ENCODE assay signal across 8 cellular contexts in the genomic region with DNA sequence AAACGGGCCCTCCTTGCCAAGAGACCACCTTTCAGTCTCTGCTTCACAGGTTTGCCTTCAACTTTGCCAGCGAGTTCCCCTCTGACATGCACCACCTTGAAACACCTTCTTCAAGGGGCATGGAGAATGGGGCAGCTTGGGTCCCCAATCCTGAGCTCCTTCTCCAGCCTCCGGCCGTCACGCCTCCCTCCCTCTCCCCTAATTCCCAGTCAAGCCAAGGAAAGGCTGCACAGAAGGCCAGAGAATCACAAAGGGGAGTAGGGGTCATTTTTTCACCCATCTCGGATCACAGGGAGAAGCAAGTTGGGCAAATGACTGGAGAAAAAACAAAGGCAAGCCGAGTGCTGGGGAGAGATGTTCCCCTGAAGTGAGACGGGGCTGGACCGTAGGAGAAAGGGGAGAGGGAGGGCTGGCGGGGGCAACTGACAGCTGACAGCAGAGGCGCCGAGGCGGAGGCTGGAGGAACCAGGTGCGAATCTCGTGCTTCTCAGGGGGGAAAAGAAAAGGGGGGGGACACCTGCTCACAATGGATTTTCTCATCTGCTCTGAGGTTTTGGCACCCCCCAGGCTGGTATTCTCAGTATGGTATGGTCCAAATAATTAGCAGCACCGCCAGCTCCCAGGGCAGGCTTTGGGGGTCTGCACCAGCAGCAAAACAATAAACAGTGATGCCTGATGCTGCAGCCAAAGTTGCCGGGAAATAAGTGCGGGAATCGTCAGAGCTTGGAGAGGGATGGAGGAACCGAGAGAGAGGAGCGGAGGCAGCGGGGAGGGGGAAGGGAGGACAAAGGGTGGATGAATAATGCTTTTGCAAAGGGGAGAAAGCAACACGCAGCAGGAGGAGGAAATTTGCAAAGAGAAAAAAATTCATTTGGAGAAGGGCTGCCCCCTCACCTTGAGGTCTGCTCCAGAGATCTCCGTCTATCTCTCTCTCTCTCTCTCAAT. TPM values are rescaled to one million over a fixed set of nuclear protein-coding genes. Genes with fewer than 3 reads are reported as not detected.
DNase-seq lines count a peak whose midpoint lies in the region; ATAC-seq and TF ChIP-seq lines count a peak whose summit lies in the region.

No MANE protein-coding gene starts in this region.

- no peak overlapping the region for H2AFZ ChIP-seq in ACC112 (ENCODE audit: low read length, unreplicated experiment)

- POLR2A ChIA-PET in HEK293T (lab: Yijun Ruan, JAX), result no interaction called here

- in situ Hi-C loops in astrocyte of the spinal cord (cut with HindIII; ENCODE audit: low sequenced_read_pairs) (no loop called here), transverse colon (cut with MboI; ENCODE audit: low pct_ligation_motif_present in 1 of 4, low pct_unique_long_range_greater_than_20kb in 1 of 4, low sequenced_read_pairs in 3 of 4) (loop anchor here (10.0 to 25.0 kb wide), 4 partner anchors 84 to 312 kb away; partner anchors contain the start of genes P2RX3 (in 2 of the 4), RTN4RL2 (in 2 of the 4), SSRP1 (in 2 of the 4) and UBE2L6 (in 1 of the 4))

- H3K4me1 Mint-ChIP-seq in IgD-negative memory B cell, result peaks cover 19 to 28% (median 28%) of the 10 kb centered on the region in 3 donors

- H3K36me3 Mint-ChIP-seq in IgD-negative memory B cell, result peaks cover 3% of the 10 kb centered on the region

- TF ChIP-seq POLR2A in transverse colon (IDR thresholded peaks at IDR 0.05), result no peak

- CTCF ChIA-PET in HEK293T (lab: Yijun Ruan, JAX), result interaction anchor here (0.5 to 1.8 kb wide), 5 partner anchors 8 to 122 kb away, joined by 3 to 7 read pairs (median 3); partner anchors contain the start of gene UBE2L6

- peaks cover 59% of the 10 kb centered on the region for H3K27me3 Mint-ChIP-seq in IgD-negative memory B cell

- no peaks in the 10 kb centered on the region for H3K9me3 ChIP-seq in lower lobe of right lung
- no peaks in the 10 kb centered on the region for H3K9me3 ChIP-seq in transverse colon

- H3K4me1 ChIP-seq in ACC112 (ENCODE audit: control insufficient read depth, insufficient read depth, low read length, unreplicated experiment) (peaks cover 61% of the 10 kb centered on the region), lower lobe of right lung (peaks cover 60% of the 10 kb centered on the region), transverse colon (peaks cover 10 to 57% (median 16%) of the 10 kb centered on the region in 4 donors)

- intact Hi-C loops in lower lobe of right lung (cut with DNase I) (no loop called here), transverse colon (cut with DNase I; ENCODE audit: low total_unique reads) (no loop called here)

- H3K4me3 Mint-ChIP-seq in IgD-negative memory B cell, result peak overlapping the region in 3 of 4 donors; percentile 50 to 82 (median 79)

- WGBS in transverse colon (ENCODE audit: low coverage in 1 of 2), 2 donors, result 8% methylated on average over 15 to 24 of the region's 24 CpGs

- no peaks in the 10 kb centered on the region for H3K79me2 ChIP-seq in ACC112 (ENCODE audit: control insufficient read depth, insufficient read depth, low read length, unreplicated experiment)

- H3K27ac Mint-ChIP-seq in IgD-negative memory B cell, result peak overlapping the region in 1 of 3 donors; percentile 51

- H3K4me3 ChIP-seq in ACC112 (ENCODE audit: low read depth, low read length), result peak overlapping the region; percentile 76
- peak overlapping the region; percentile 45 for H3K4me3 ChIP-seq in astrocyte of the spinal cord (ENCODE audit: low read depth, low read length)
- peak overlapping the region; percentile 54 for H3K4me3 ChIP-seq in lower lobe of right lung
- H3K4me3 ChIP-seq in transverse colon, result peak overlapping the region; percentile 1 to 46 (median 14)

- no peak for DNase-seq in astrocyte of the spinal cord (ENCODE audit: low read depth, low spot score)
- DNase-seq in lower lobe of right lung, result no peak
- no peak for DNase-seq in transverse colon
- DNase-seq in HEK293T (ENCODE audit: extremely low spot score), result no peak
- no peak for DNase-seq in SKM-1 (lab: John Stamatoyannopoulos, UW; ENCODE audit: unreplicated experiment)

- no peaks in the 10 kb centered on the region for H3K36me3 ChIP-seq in ACC112 (ENCODE audit: insufficient read depth, low read length)
- H3K36me3 ChIP-seq in lower lobe of right lung, result no peaks in the 10 kb centered on the region
- no peaks in the 10 kb centered on the region for H3K36me3 ChIP-seq in transverse colon

- H3K27me3 ChIP-seq in ACC112 (ENCODE audit: insufficient read depth, low read length), result peaks cover 5% of the 10 kb centered on the region; the same call in 1 of the 2 replicates
- peaks cover 30% of the 10 kb centered on the region for H3K27me3 ChIP-seq in lower lobe of right lung (ENCODE audit: low read depth)
- peaks cover 56% of the 10 kb centered on the region for H3K27me3 ChIP-seq in transverse colon

- ATAC-seq in lower lobe of right lung (no peak), HG03565 (IDR thresholded peaks at IDR 0.05; ENCODE audit: unreplicated experiment) (no peak)

- no peak overlapping the region for H3K27ac ChIP-seq in ACC112 (ENCODE audit: low read depth, low read length)
- no peak overlapping the region for H3K27ac ChIP-seq in lower lobe of right lung
- H3K27ac ChIP-seq in transverse colon, result peak overlapping the region in 1 of 4 donors; percentile 36

- TF ChIP-seq CTCF in astrocyte of the spinal cord (IDR thresholded peaks at IDR 0.05; ENCODE audit: low read depth, low read length), result no peak
- no peak for TF ChIP-seq CTCF in lower lobe of right lung (IDR thresholded peaks at IDR 0.05)
- TF ChIP-seq CTCF in transverse colon (IDR thresholded peaks at IDR 0.05), result no peak

- no peaks in the 10 kb centered on the region for H3K9me3 Mint-ChIP-seq in IgD-negative memory B cell

- no peak for TF ChIP-seq EP300 in transverse colon (IDR thresholded peaks at IDR 0.05; ENCODE audit: low read depth)

TF ChIP-seq in HEK293T, 16 proteins besides CTCF, POLR2A, EP300 and RAD21:
- TF ChIP-seq ZNF384 (IDR thresholded peaks at IDR 0.05), result no peak
- TF ChIP-seq SP1 (IDR thresholded peaks at IDR 0.05), result no peak
- no peak for TF ChIP-seq LEF1 (IDR thresholded peaks at IDR 0.05; ENCODE audit: borderline replicate concordance)
- TF ChIP-seq NFRKB (IDR thresholded peaks at IDR 0.05), result no peak
- no peak for TF ChIP-seq CTBP1 (IDR thresholded peaks at IDR 0.05; ENCODE audit: borderline replicate concordance)
TF ChIP-seq in HEK293T: peak in this region for 0.

RNA-seq across cellular contexts. Expression of gene YPEL4, which starts 0.6 kb away (rescaled TPM):
- polyA plus RNA-seq in IgD-negative memory B cell, result not detected
- total RNA-seq in lower lobe of right lung, result 3.1 TPM
- under 1 TPM in 2 of 4 donors, not detected in 2; 0.68 to 0.95 TPM for total RNA-seq in transverse colon

RNA-seq across cellular contexts. Expression of gene CLP1, which starts 8.5 kb away (rescaled TPM):
- polyA plus RNA-seq in IgD-negative memory B cell, result 12.5 TPM
- total RNA-seq in lower lobe of right lung (12.5 TPM), transverse colon (10 to 100 TPM in 2 of 4 donors, 1 to 10 TPM in 1, not detected in 1; 10.0 to 24.7 (median 11.6) TPM)

RNA-seq across cellular contexts. Expression of gene ZDHHC5, which starts 18.9 kb away (rescaled TPM):
- 32.9 TPM for polyA plus RNA-seq in IgD-negative memory B cell
- total RNA-seq in lower lobe of right lung (64.4 TPM), transverse colon (10 to 100 TPM; 38.4 to 63.2 (median 57.6) TPM)

RNA-seq across cellular contexts. Expression of gene SERPING1, which starts 51.6 kb away (rescaled TPM):
- 0.23 TPM for polyA plus RNA-seq in IgD-negative memory B cell
- 471 TPM for total RNA-seq in lower lobe of right lung
- 100 to 1,000 TPM in 2 of 4 donors, 10 to 100 TPM in 2; 65.7 to 143 (median 102) TPM for total RNA-seq in transverse colon

Comparison
In these comparisons a context has a peak if more than half of its experiments do, and no peak if none do; other contexts are left out.
1. H3K4me3 ChIP-seq: peak in every context shown above with its lines; median percentile 76 in ACC112; 54 in lower lobe of right lung; 45 in astrocyte of the spinal cord; 14 in transverse colon.